13 cellular contexts compared by ENCODE assay signal in genomic region chr16:50838885-50839284, GRCh38.
DNase-seq lines count a peak whose midpoint lies in the region; ATAC-seq lines count a peak whose summit lies in the region.
"Had no signal": no experiment of that assay in that cellular context is flagged by ENCODE, and none has a peak within 500 bp of the region (broad histone marks: within the 10 kb centered on the region; RNA-seq: fewer than 3 reads in every experiment).

No MANE protein-coding gene starts in this region.

- H3K36me3 Mint-ChIP-seq in activated CD8-positive, alpha-beta memory T cell treated with anti-CD3 and anti-CD28 coated beads, Interleukin-2, amount 10 ng/mL, durations not matched to agents 7 days and 5 days: no peaks in the 10 kb centered on the region
- H3K36me3 Mint-ChIP-seq: CD14-positive monocyte; CD8-positive, alpha-beta T cell had no signal

- ATAC-seq in activated CD8-positive, alpha-beta memory T cell treated with anti-CD3 and anti-CD28 coated beads, Interleukin-2, amount 10 ng/mL, durations not matched to agents 7 days and 5 days: no peak
- peak; percentile 73 for ATAC-seq in left lobe of liver
- ATAC-seq in HG03025 (IDR thresholded peaks at IDR 0.05; ENCODE audit: low FRiP score, unreplicated experiment): no peak
- ATAC-seq: CD8-positive, alpha-beta T cell; HCT116 had no signal

- no peak overlapping the region for H3K27ac Mint-ChIP-seq in activated CD8-positive, alpha-beta memory T cell treated with anti-CD3 and anti-CD28 coated beads, Interleukin-2, amount 10 ng/mL, durations not matched to agents 7 days and 5 days
- H3K27ac Mint-ChIP-seq: CD8-positive, alpha-beta T cell had no signal

- H3K4me3 Mint-ChIP-seq in activated CD8-positive, alpha-beta memory T cell treated with anti-CD3 and anti-CD28 coated beads, Interleukin-2, amount 10 ng/mL, durations not matched to agents 7 days and 5 days: no peak overlapping the region
- H3K4me3 Mint-ChIP-seq: CD14-positive monocyte; CD8-positive, alpha-beta T cell had no signal

- H3K27ac ChIP-seq in cingulate gyrus (ENCODE audit: low read depth, low read length): peak overlapping the region; percentile 49
- H3K27ac ChIP-seq: 22Rv1, GM23248 had no signal

- H3K4me1 Mint-ChIP-seq in activated CD8-positive, alpha-beta memory T cell treated with anti-CD3 and anti-CD28 coated beads, Interleukin-2, amount 10 ng/mL, durations not matched to agents 7 days and 5 days: peaks cover 25% of the 10 kb centered on the region

- CTCF ChIA-PET in activated CD8-positive, alpha-beta memory T cell treated with anti-CD3 and anti-CD28 coated beads, Interleukin-2, amount 10 ng/mL, durations not matched to agents 7 days and 5 days (lab: Charles Lee): interaction anchor here (1.5 kb wide), 1 partner anchor 33 kb away, joined by 3 read pairs; no protein-coding TSS in a partner anchor

- H3K27me3 Mint-ChIP-seq in activated CD8-positive, alpha-beta memory T cell treated with anti-CD3 and anti-CD28 coated beads, Interleukin-2, amount 10 ng/mL, durations not matched to agents 7 days and 5 days: peaks cover 33% of the 10 kb centered on the region

- DNase-seq in activated CD8-positive, alpha-beta memory T cell treated with anti-CD3 and anti-CD28 coated beads for 24 hours: peak; percentile 19
- no peak for DNase-seq in activated CD8-positive, alpha-beta memory T cell treated with anti-CD3 and anti-CD28 coated beads, Interleukin-2, amount 10 ng/mL, durations not matched to agents 7 days and 5 days
- DNase-seq in left lobe of liver (ENCODE audit: low spot score) (peak; percentile 72), ureter (ENCODE audit: low spot score) (peak; percentile 6), hippocampal formation (lab: John Stamatoyannopoulos, UW) (no peak)
- DNase-seq: CD8-positive, alpha-beta T cell; COR-L47; GM23248 had no signal

- H3K9me3 Mint-ChIP-seq in activated CD8-positive, alpha-beta memory T cell treated with anti-CD3 and anti-CD28 coated beads, Interleukin-2, amount 10 ng/mL, durations not matched to agents 7 days and 5 days (ENCODE audit: low read depth): no peaks in the 10 kb centered on the region
- H3K9me3 Mint-ChIP-seq: CD8-positive, alpha-beta T cell had no signal

Comparison
In these comparisons a context has a peak if more than half of its experiments do, and no peak if none do; other contexts are left out.
1. DNase-seq: peak in activated CD8-positive, alpha-beta memory T cell treated with anti-CD3 and anti-CD28 coated beads for 24 hours (single experiment), left lobe of liver (single experiment) and ureter (single experiment); none in activated CD8-positive, alpha-beta memory T cell treated with anti-CD3 and anti-CD28 coated beads, Interleukin-2, amount 10 ng/mL, durations not matched to agents 7 days and 5 days (single experiment) and hippocampal formation (0 of 2).